17 cellular contexts compared by ENCODE assay signal in the genomic region with DNA sequence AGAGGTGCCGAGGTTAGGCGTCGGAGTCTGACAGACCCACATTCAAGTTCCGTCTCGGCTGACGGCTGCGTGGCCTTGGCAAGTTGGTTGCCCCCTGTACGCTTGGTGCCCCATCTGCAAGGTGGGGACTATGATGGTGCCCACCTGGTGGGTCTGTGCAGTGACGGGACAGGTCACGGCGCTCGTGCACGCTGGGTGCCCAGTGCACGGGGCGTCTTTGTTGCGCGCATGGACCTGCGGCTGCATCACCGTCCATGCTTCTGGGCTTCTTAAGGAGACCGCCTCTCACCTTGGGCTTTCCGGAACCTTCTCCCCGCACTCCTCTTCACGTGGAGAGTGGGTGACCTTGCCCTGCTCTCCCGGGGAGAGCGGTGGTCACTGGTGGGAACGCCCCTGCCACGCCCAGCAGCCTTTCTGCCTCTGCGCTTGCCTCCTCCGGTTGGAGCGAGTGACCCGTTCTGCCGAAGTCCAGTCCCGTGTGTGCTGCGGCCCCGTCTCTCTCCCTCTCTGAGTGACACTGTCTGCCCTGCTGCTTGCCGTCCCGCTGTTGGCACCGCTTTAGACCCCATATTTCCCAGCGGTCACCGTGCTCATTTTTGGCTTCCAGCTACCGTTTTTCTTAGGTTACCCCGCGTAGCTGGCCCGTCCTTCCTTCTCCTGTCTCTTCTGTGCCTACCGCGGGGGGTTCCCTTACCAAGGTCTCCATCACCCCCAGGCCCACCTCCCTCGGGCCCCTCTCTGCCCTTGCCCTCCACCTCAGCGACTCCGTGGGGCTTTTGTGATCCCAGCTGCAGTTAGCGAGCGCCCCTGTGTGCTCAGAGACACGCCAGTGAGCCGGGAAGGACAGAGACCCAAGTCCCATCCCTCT. TPM values are rescaled to one million over a fixed set of nuclear protein-coding genes. Genes with fewer than 3 reads are reported as not detected.
DNase-seq lines count a peak whose midpoint lies in the region; ATAC-seq and TF ChIP-seq lines count a peak whose summit lies in the region.
"Had no signal": no experiment of that assay in that cellular context is flagged by ENCODE, and none has a peak within 500 bp of the region (broad histone marks: within the 10 kb centered on the region; RNA-seq: fewer than 3 reads in every experiment).

No MANE protein-coding gene starts in this region.

- no peak overlapping the region for H2BK12ac ChIP-seq in neuronal stem cell (ENCODE audit: low read length)

- H3K18ac ChIP-seq in neuronal stem cell (ENCODE audit: low read length) = peak overlapping the region; percentile 58

- no peak overlapping the region for H2BK15ac ChIP-seq in neuronal stem cell (ENCODE audit: low read length)

- no peak for TF ChIP-seq POLR2A in upper lobe of left lung (IDR thresholded peaks at IDR 0.05)

- H3K4ac ChIP-seq in neuronal stem cell (ENCODE audit: low read length) = no peak overlapping the region

- no peak overlapping the region for H4K91ac ChIP-seq in neuronal stem cell (ENCODE audit: low read depth, low read length, poor library complexity)

- TF ChIP-seq EP300 in upper lobe of left lung (IDR thresholded peaks at IDR 0.05) = no peak

- peaks cover 7 to 19% of the 10 kb centered on the region in 2 donors for H3K4me1 ChIP-seq in neuronal stem cell (ENCODE audit: control insufficient read depth in 2 of 2, insufficient read depth in 1 of 2, low read depth in 1 of 2, low read length in 2 of 2)
- peaks cover 27 to 72% (median 46%) of the 10 kb centered on the region in 4 donors for H3K4me1 ChIP-seq in upper lobe of left lung
- H3K4me1 ChIP-seq: SJSA1 had no signal

- H3K36me3 ChIP-seq in neuronal stem cell (replicated peaks in 1 of 2; ENCODE audit: control insufficient read depth in 2 of 2, insufficient read depth in 2 of 2, low read length in 2 of 2) (peaks cover 1 to 4% of the 10 kb centered on the region in 2 donors), upper lobe of left lung (peaks cover 0 to 4% (median 2%) of the 10 kb centered on the region in 4 donors)
- H3K36me3 ChIP-seq: SJSA1 had no signal

- H2AK5ac ChIP-seq in neuronal stem cell (ENCODE audit: low read depth, low read length) = no peak overlapping the region

- ATAC-seq in left cardiac atrium (no peak), upper lobe of left lung (ENCODE audit: low FRiP score in 2 of 2) (no peak), GM19023 (IDR thresholded peaks at IDR 0.05; ENCODE audit: unreplicated experiment) (no peak)
- ATAC-seq: GM12878 had no signal

- H4K8ac ChIP-seq in neuronal stem cell (ENCODE audit: low read depth, low read length) = no peak overlapping the region

- H3K9me3 ChIP-seq in neuronal stem cell (replicated peaks in 1 of 2; ENCODE audit: control insufficient read depth in 2 of 2, insufficient read depth in 1 of 2, low read depth in 1 of 2, low read length in 2 of 2) = peaks cover 0 to 3% of the 10 kb centered on the region in 2 donors
- no peaks in the 10 kb centered on the region for H3K9me3 ChIP-seq in upper lobe of left lung
- H3K9me3 ChIP-seq: SJSA1 had no signal

- no peak overlapping the region for H2BK120ac ChIP-seq in neuronal stem cell (ENCODE audit: low read depth, low read length)

- H3K4me3 ChIP-seq in neuronal stem cell (ENCODE audit: low read length in 2 of 2) (no peak overlapping the region), upper lobe of left lung (no peak overlapping the region)
- H3K4me3 ChIP-seq: GM12878, SJSA1 had no signal

- intact Hi-C loops in cardiac septum (cut with DNase I) = no loop called here
- intact Hi-C loops in left cardiac atrium (cut with DNase I) = no loop called here

- H3K9ac ChIP-seq in neuronal stem cell (ENCODE audit: low read depth, low read length, poor library complexity) = peak overlapping the region; percentile 6

- TF ChIP-seq CTCF in upper lobe of left lung (IDR thresholded peaks at IDR 0.05) = no peak

- peak overlapping the region; percentile 32 for H3K23ac ChIP-seq in neuronal stem cell (ENCODE audit: low read depth, low read length, poor library complexity)

- no CpG with 5 or more reads among the region's 53 CpGs for WGBS in neuronal stem cell (ENCODE audit: extremely low coverage in 2 of 2, insufficient read length in 2 of 2, insufficient replicate concordance in 1 of 2), 2 donors
- 65 to 94% methylated on average over 49 to 53 of the region's 53 CpGs for WGBS in upper lobe of left lung, 2 donors

- H2BK5ac ChIP-seq in neuronal stem cell (ENCODE audit: low read length) = peak overlapping the region; percentile 17

- H2AFZ ChIP-seq in neuronal stem cell (ENCODE audit: low read length) = no peak overlapping the region

- H3K79me1 ChIP-seq in neuronal stem cell (ENCODE audit: low read depth, low read length) = peaks cover 18% of the 10 kb centered on the region

- H3K4me2 ChIP-seq in neuronal stem cell (ENCODE audit: insufficient read depth, low read length, poor library complexity, severe bottlenecking) = no peak overlapping the region

- H3K14ac ChIP-seq in neuronal stem cell (ENCODE audit: low read length) = no peak overlapping the region

- H3K27ac ChIP-seq in neuronal stem cell (replicated peaks; ENCODE audit: low read length) = no peak overlapping the region
- peak overlapping the region in 3 of 4 donors; percentile 37 to 56 (median 54) for H3K27ac ChIP-seq in upper lobe of left lung
- H3K27ac ChIP-seq: SJSA1 had no signal

- peaks cover 0 to 9% (median 0%) of the 10 kb centered on the region in 3 experiments for H3K27me3 ChIP-seq in neuronal stem cell (ENCODE audit: control insufficient read depth in 3 of 3, insufficient read depth in 3 of 3, low read depth in 1 of 3, low read length in 3 of 3)
- no peaks in the 10 kb centered on the region for H3K27me3 ChIP-seq in upper lobe of left lung
- H3K27me3 ChIP-seq: SJSA1 had no signal

- DNase-seq in cardiac septum (ENCODE audit: low spot score) (peak; percentile 71), left cardiac atrium (no peak), islet precursor cell (peak; percentile 37), neuronal stem cell (ENCODE audit: low spot score) (no peak), upper lobe of left lung (peak in 1 of 2 donors; percentile 63), hippocampal formation (lab: John Stamatoyannopoulos, UW) (no peak), COLO829 (ENCODE audit: low spot score) (no peak)
- DNase-seq: CD8-positive, alpha-beta memory T cell; DND-41; GOT3; KG1; NCI-H1436 treated with DMSO at 0.1 percent for 48 hours; NCI-H2029 treated with DMSO at 0.1 percent for 48 hours; NCI-H748 treated with DMSO at 0.1 percent for 48 hours had no signal

RNA-seq across cellular contexts. Expression of gene ATP11A, which starts 6.4 kb away (rescaled TPM):
- total RNA-seq in cardiac septum (96.5 TPM), left cardiac atrium (10 to 100 TPM; 58.5 to 69.9 TPM), upper lobe of left lung (100 to 1,000 TPM; 159 to 285 (median 260) TPM)
- polyA plus RNA-seq in neuronal stem cell (2013, experiment 1 of 2) = 22.9 TPM
- polyA plus RNA-seq in neuronal stem cell (2013, experiment 2 of 2) = 23.4 TPM

Comparison
In these comparisons a context has a peak if more than half of its experiments do, and no peak if none do; other contexts are left out.
1. DNase-seq: peak in cardiac septum (single experiment) and islet precursor cell (single experiment); none in left cardiac atrium (single experiment), neuronal stem cell (single experiment), hippocampal formation (0 of 2) and COLO829 (single experiment).